Comparison of ENCODE assay signal across 9 cellular contexts in genomic region chr9:122218885-122219855, GRCh38. TPM values are rescaled to one million over a fixed set of nuclear protein-coding genes. Genes with fewer than 3 reads are reported as not detected.
DNase-seq lines count a peak whose midpoint lies in the region; ATAC-seq and TF ChIP-seq lines count a peak whose summit lies in the region.
"Had no signal": no experiment of that assay in that cellular context is flagged by ENCODE, and none has a peak within 500 bp of the region (broad histone marks: within the 10 kb centered on the region; RNA-seq: fewer than 3 reads in every experiment).

No MANE protein-coding gene starts in this region.

- H3K9me3 ChIP-seq in SK-N-SH (no peaks in the 10 kb centered on the region), esophagus muscularis mucosa (no peaks in the 10 kb centered on the region), neural cell (ENCODE audit: low read length) (no peaks in the 10 kb centered on the region)

- H3K9ac ChIP-seq in SK-N-SH, result no peak overlapping the region
- no peak overlapping the region for H3K9ac ChIP-seq in neural cell (ENCODE audit: low read length)

- CTCF ChIA-PET in SK-N-SH (lab: Yijun Ruan, JAX), result interaction anchor here (1.0 to 1.2 kb wide), 2 partner anchors 20 to 95 kb away, joined by 3 read pairs; no protein-coding TSS in a partner anchor

- TF ChIP-seq EP300 in SK-N-SH (IDR thresholded peaks at IDR 0.05; ENCODE audit: borderline replicate concordance in 1 of 2, low read depth in 1 of 2, low read length in 1 of 2), result no peak
- no peak for TF ChIP-seq EP300 in esophagus muscularis mucosa (IDR thresholded peaks at IDR 0.05)
- TF ChIP-seq EP300 in neural cell (conservative IDR thresholded peaks at IDR 0.05; ENCODE audit: poor library complexity, severe bottlenecking), result no peak

- WGBS in SK-N-SH (ENCODE audit: low lambda C conversion rate), result 30% methylated on average over 33 of the region's 62 CpGs
- WGBS in esophagus muscularis mucosa, result 12% methylated on average over 33 of the region's 62 CpGs

- TF ChIP-seq POLR2A in esophagus muscularis mucosa (IDR thresholded peaks at IDR 0.05; ENCODE audit: low read depth), result no peak

- no peaks in the 10 kb centered on the region for H3K9me2 ChIP-seq in SK-N-SH
- no peaks in the 10 kb centered on the region for H3K9me2 ChIP-seq in neural cell (ENCODE audit: insufficient read depth, low read length)

- intact Hi-C loops in esophagus muscularis mucosa (cut with DNase I), result no loop called here

- no peak overlapping the region for H2AFZ ChIP-seq in SK-N-SH (ENCODE audit: low read depth)
- H2AFZ ChIP-seq in neural cell (ENCODE audit: low read depth, low read length), result no peak overlapping the region

- POLR2A ChIA-PET in SK-N-SH (lab: Yijun Ruan, JAX), result no interaction called here

- H3K27me3 ChIP-seq in SK-N-SH (ENCODE audit: insufficient read depth) (peaks cover 94% of the 10 kb centered on the region), esophagus muscularis mucosa (peaks cover 0 to 100% (median 76%) of the 10 kb centered on the region in 4 donors), neural cell (ENCODE audit: insufficient read depth, low read depth, low read length) (peaks cover 100% of the 10 kb centered on the region)

- H3K27ac ChIP-seq in SK-N-SH (ENCODE audit: low read depth in 2 of 2, low read length in 1 of 2) (no peak overlapping the region), esophagus muscularis mucosa (replicated peaks in 1 of 4) (no peak overlapping the region), neural cell (ENCODE audit: low read length) (no peak overlapping the region)

- peak overlapping the region in 1 of 2 experiments; percentile 19; a peak in 1 of 4 replicates for H3K4me3 ChIP-seq in SK-N-SH (ENCODE audit: low read depth in 2 of 2, low read length in 1 of 2)
- peak overlapping the region; percentile 13 to 37 (median 32) for H3K4me3 ChIP-seq in esophagus muscularis mucosa
- peak overlapping the region; percentile 29 for H3K4me3 ChIP-seq in neural cell (ENCODE audit: low read length)
- H3K4me3 ChIP-seq: lung had no signal

- no peak for TF ChIP-seq CTCF in SK-N-SH (IDR thresholded peaks at IDR 0.05)
- no peak for TF ChIP-seq CTCF in esophagus muscularis mucosa (IDR thresholded peaks at IDR 0.05)
- TF ChIP-seq CTCF in neural cell (IDR thresholded peaks at IDR 0.05; ENCODE audit: poor library complexity, severe bottlenecking), result no peak

- H4K20me1 ChIP-seq in SK-N-SH (ENCODE audit: insufficient read depth) (no peaks in the 10 kb centered on the region), neural cell (ENCODE audit: insufficient read depth) (no peaks in the 10 kb centered on the region)

- H3K79me2 ChIP-seq in SK-N-SH (ENCODE audit: insufficient read depth) (no peaks in the 10 kb centered on the region), neural cell (replicated peaks; ENCODE audit: insufficient read depth, low read length) (no peaks in the 10 kb centered on the region)

- H3K36me3 ChIP-seq in SK-N-SH (replicated peaks in 1 of 2; ENCODE audit: control insufficient read depth in 1 of 2, insufficient read depth in 2 of 2, low read length in 1 of 2) (no peaks in the 10 kb centered on the region), esophagus muscularis mucosa (no peaks in the 10 kb centered on the region), neural cell (ENCODE audit: insufficient read depth, low read length) (no peaks in the 10 kb centered on the region)

- ATAC-seq in GM21423 (IDR thresholded peaks at IDR 0.05; ENCODE audit: unreplicated experiment) (no peak), GM18520 (IDR thresholded peaks at IDR 0.05; ENCODE audit: unreplicated experiment) (no peak)

- H3K4me2 ChIP-seq in SK-N-SH (peak overlapping the region; percentile 66; the same call in 1 of the 2 replicates), neural cell (ENCODE audit: low read length) (no peak overlapping the region)

- peak; percentile 64 for DNase-seq in ELF-1 (ENCODE audit: low read depth, low spot score)
- DNase-seq in SK-N-SH, result peak; percentile 56
- no peak for DNase-seq in esophagus muscularis mucosa (ENCODE audit: extremely low spot score)
- no peak for DNase-seq in NCI-H1417 treated with DMSO at 0.1 percent for 48 hours (lab: John Stamatoyannopoulos, UW)
- DNase-seq in EL, result no peak

- TF ChIP-seq RAD21 in SK-N-SH (IDR thresholded peaks at IDR 0.05; ENCODE audit: low read length) (no peak), neural cell (conservative IDR thresholded peaks at IDR 0.05) (no peak)

- H3K4me1 ChIP-seq in SK-N-SH (ENCODE audit: control insufficient read depth in 1 of 2, insufficient read depth in 2 of 2, low read depth in 1 of 2, low read length in 1 of 2) (peaks cover 0 to 12% of the 10 kb centered on the region in 2 experiments; a peak in 2 of 4 replicates), esophagus muscularis mucosa (peaks cover 26 to 43% (median 37%) of the 10 kb centered on the region in 4 donors)

- H3F3A ChIP-seq in SK-N-SH (replicated peaks; ENCODE audit: insufficient read depth) (peaks cover 7% of the 10 kb centered on the region), neural cell (ENCODE audit: insufficient read depth, low read length, poor library complexity, severe bottlenecking) (no peaks in the 10 kb centered on the region)

TF ChIP-seq in SK-N-SH, 30 proteins besides CTCF, POLR2A, EP300 and RAD21 (continues in another document):
- TF ChIP-seq ZBTB33 (IDR thresholded peaks at IDR 0.05; ENCODE audit: borderline replicate concordance, low read depth), result no peak

TF ChIP-seq in neural cell, 6 proteins besides CTCF, POLR2A, EP300 and RAD21:
- TF ChIP-seq MXI1 (conservative IDR thresholded peaks at IDR 0.05; ENCODE audit: poor library complexity, severe bottlenecking) (no peak), EZH2 (IDR thresholded peaks at IDR 0.05; ENCODE audit: borderline replicate concordance, insufficient read depth, low read length, poor library complexity, severe bottlenecking) (peak; percentile 78)

RNA-seq across cellular contexts. Expression of gene LHX6, which starts 9.6 kb away (rescaled TPM):
- polyA plus RNA-seq in SK-N-SH (2012; rRNA removed) (0.02 TPM in 1 of 2 replicates, not detected in the other), neural cell (0.14 and 0.26 TPM in 2 replicates)
- 0.01 and 0.04 TPM in 2 replicates for polyA plus RNA-seq in SK-N-SH (2012; cell fraction: cytosol; rRNA removed)
- polyA plus RNA-seq in SK-N-SH (2012; cell fraction: nucleus; rRNA removed), result 0.05 TPM in 1 of 2 replicates, not detected in the other
- total RNA-seq in esophagus muscularis mucosa, result 10 to 100 TPM in 2 of 4 donors, 1 to 10 TPM in 2; 2.1 to 16.8 (median 7.1) TPM
- polyA minus RNA-seq in neural cell, result 0.24 and 1.0 TPM in 2 replicates

RNA-seq across cellular contexts. Expression of gene RBM18, which starts 45.5 kb away (rescaled TPM):
- 8.2 and 13.1 TPM in 2 replicates for polyA plus RNA-seq in SK-N-SH (2012; rRNA removed)
- polyA plus RNA-seq in SK-N-SH (2012; cell fraction: cytosol; rRNA removed), result 13.6 and 16.6 TPM in 2 replicates
- polyA plus RNA-seq in SK-N-SH (2012; cell fraction: nucleus; rRNA removed), result 4.1 and 8.3 TPM in 2 replicates
- 10 to 100 TPM; 10.1 to 14.6 (median 13.3) TPM for total RNA-seq in esophagus muscularis mucosa
- 40.8 and 48.8 TPM in 2 replicates for polyA plus RNA-seq in neural cell
- polyA minus RNA-seq in neural cell, result 39.4 and 41.1 TPM in 2 replicates

RNA-seq across cellular contexts. Expression of gene MRRF, which starts 45.5 kb away (rescaled TPM):
- polyA plus RNA-seq in SK-N-SH (2012; rRNA removed) (35.1 and 50.6 TPM in 2 replicates), neural cell (40.7 and 46.9 TPM in 2 replicates)
- 38.8 and 39.2 TPM in 2 replicates for polyA plus RNA-seq in SK-N-SH (2012; cell fraction: cytosol; rRNA removed)
- polyA plus RNA-seq in SK-N-SH (2012; cell fraction: nucleus; rRNA removed), result 38.8 and 91.9 TPM in 2 replicates
- 10 to 100 TPM; 20.5 to 29.2 (median 28.5) TPM for total RNA-seq in esophagus muscularis mucosa
- polyA minus RNA-seq in neural cell, result 26.5 and 27.2 TPM in 2 replicates

RNA-seq across cellular contexts. Expression of gene MORN5, which starts 59.5 kb away (rescaled TPM):
- polyA plus RNA-seq in SK-N-SH (2012; rRNA removed) (not detected in 2 replicates), neural cell (1.1 TPM in 1 of 2 replicates, not detected in the other)
- polyA plus RNA-seq in SK-N-SH (2012; cell fraction: cytosol; rRNA removed), result 0.06 and 0.09 TPM in 2 replicates
- polyA plus RNA-seq in SK-N-SH (2012; cell fraction: nucleus; rRNA removed), result 0.11 and 0.16 TPM in 2 replicates
- 1 to 10 TPM in 2 of 4 donors, not detected in 2; 3.9 to 5.8 TPM for total RNA-seq in esophagus muscularis mucosa
- not detected in 2 replicates for polyA minus RNA-seq in neural cell

RNA-seq across cellular contexts. Expression of gene NDUFA8, which starts 59.6 kb away (rescaled TPM):
- polyA plus RNA-seq in SK-N-SH (2012; rRNA removed) (97.4 and 116 TPM in 2 replicates), neural cell (65.0 and 73.1 TPM in 2 replicates)
- polyA plus RNA-seq in SK-N-SH (2012; cell fraction: cytosol; rRNA removed), result 129 and 149 TPM in 2 replicates
- 34.0 and 34.2 TPM in 2 replicates for polyA plus RNA-seq in SK-N-SH (2012; cell fraction: nucleus; rRNA removed)
- total RNA-seq in esophagus muscularis mucosa, result 10 to 100 TPM; 55.7 to 83.3 (median 76.1) TPM
- polyA minus RNA-seq in neural cell, result 27.0 and 37.6 TPM in 2 replicates

Comparison
In these comparisons a context has a peak if more than half of its experiments do, and no peak if none do; other contexts are left out.
1. DNase-seq: peak in ELF-1 (single experiment) and SK-N-SH (single experiment); none in esophagus muscularis mucosa (single experiment), NCI-H1417 treated with DMSO at 0.1 percent for 48 hours (single experiment) and EL (single experiment).